16 cellular contexts compared by ENCODE assay signal in the genomic region with DNA sequence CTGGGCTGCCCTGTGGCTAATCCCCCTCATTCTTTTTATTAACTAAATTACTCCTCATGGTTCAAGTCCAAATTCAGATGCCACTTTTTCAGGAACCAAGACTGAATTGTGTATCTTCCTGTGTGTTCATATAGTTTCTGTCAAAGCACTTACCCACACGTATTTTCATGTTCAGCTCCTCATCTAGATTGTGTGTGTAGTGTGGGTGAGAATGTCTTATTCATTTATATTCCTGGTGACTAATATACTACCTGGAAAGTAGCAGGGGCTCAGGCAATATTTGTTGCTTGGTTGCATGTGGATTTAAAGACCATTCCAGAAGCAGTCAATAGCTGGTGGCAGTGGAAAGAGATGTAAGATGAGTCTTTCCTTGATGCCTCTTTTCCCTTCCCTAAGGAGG. TPM values are rescaled to one million over a fixed set of nuclear protein-coding genes. Genes with fewer than 3 reads are reported as not detected.
DNase-seq lines count a peak whose midpoint lies in the region; ATAC-seq lines count a peak whose summit lies in the region.
"Had no signal": no experiment of that assay in that cellular context is flagged by ENCODE, and none has a peak within 500 bp of the region (broad histone marks: within the 10 kb centered on the region; RNA-seq: fewer than 3 reads in every experiment).

No MANE protein-coding gene starts in this region.

- no peaks in the 10 kb centered on the region for H3K4me1 Mint-ChIP-seq in activated naive CD8-positive, alpha-beta T cell (ENCODE audit: low read depth)
- H3K4me1 Mint-ChIP-seq in activated naive CD8-positive, alpha-beta T cell treated with anti-CD3 and anti-CD28 coated beads for 36 hours = peaks cover 3% of the 10 kb centered on the region
- H3K4me1 Mint-ChIP-seq in effector memory CD8-positive, alpha-beta T cell (ENCODE audit: low read depth in 2 of 2) = peaks cover 0 to 9% of the 10 kb centered on the region in 2 donors
- H3K4me1 Mint-ChIP-seq in stimulated activated naive B cell treated with anti-CD40 and anti-IgM and Interleukin-4, amounts not matched to agents 10 μg/mL and 1 μg/mL and 100 μg/mL, for 72 hours = peaks cover 12 to 17% of the 10 kb centered on the region in 2 donors

- H3K27ac ChIP-seq in Karpas-422 (ENCODE audit: low read length) (peak overlapping the region; percentile 23; the same call in 1 of the 2 replicates), trophoblast cell (ENCODE audit: low read depth, low read length) (no peak overlapping the region)
- H3K27ac ChIP-seq: BLaER1 treated with 17β-estradiol and CSF1 and Interleukin-3, amounts not matched to agents 10 nM and 100 nM; KMS-11; PC-9; RWPE1 had no signal

- peaks cover 47% of the 10 kb centered on the region for H3K36me3 ChIP-seq in Karpas-422 (ENCODE audit: insufficient read depth, low read length)
- H3K36me3 ChIP-seq in trophoblast cell (ENCODE audit: control insufficient read depth in 1 of 2, insufficient read depth in 2 of 2, low read length in 2 of 2) = peaks cover 1 to 6% of the 10 kb centered on the region in 2 experiments

- H3K4me3 Mint-ChIP-seq in activated naive CD8-positive, alpha-beta T cell = no peak overlapping the region
- H3K4me3 Mint-ChIP-seq in activated naive CD8-positive, alpha-beta T cell treated with anti-CD3 and anti-CD28 coated beads for 36 hours = no peak overlapping the region
- no peak overlapping the region for H3K4me3 Mint-ChIP-seq in effector memory CD8-positive, alpha-beta T cell
- no peak overlapping the region for H3K4me3 Mint-ChIP-seq in stimulated activated naive B cell treated with anti-CD40 and anti-IgM and Interleukin-4, amounts not matched to agents 10 μg/mL and 1 μg/mL and 100 μg/mL, for 72 hours

- H2BK5ac ChIP-seq in trophoblast cell (ENCODE audit: low read depth, low read length, poor library complexity) = no peak overlapping the region

- no peak for DNase-seq in activated naive CD8-positive, alpha-beta T cell treated with anti-CD3 and anti-CD28 coated beads for 36 hours
- DNase-seq in Karpas-422 (no peak), trophoblast cell (no peak)
- no peak for DNase-seq in effector memory CD8-positive, alpha-beta T cell
- no peak for DNase-seq in stimulated activated naive B cell treated with anti-CD40 and anti-IgM and Interleukin-4, amounts not matched to agents 10 μg/mL and 1 μg/mL and 100 μg/mL, for 72 hours
- DNase-seq: DMS79, NCI-H1417, NCI-H187, NCI-H345, NCI-H524 treated with DMSO at 0.1 percent for 48 hours, PC-9 had no signal

- no peaks in the 10 kb centered on the region for H4K20me1 ChIP-seq in Karpas-422 (ENCODE audit: insufficient read depth, low read depth, low read length)

- no peaks in the 10 kb centered on the region for H3K9me2 ChIP-seq in Karpas-422 (replicated peaks; ENCODE audit: insufficient read depth, low read length)

- no peak overlapping the region for H3K14ac ChIP-seq in trophoblast cell (ENCODE audit: low read length)

- H3K27ac Mint-ChIP-seq in activated naive CD8-positive, alpha-beta T cell = peak overlapping the region; percentile 1
- H3K27ac Mint-ChIP-seq in activated naive CD8-positive, alpha-beta T cell treated with anti-CD3 and anti-CD28 coated beads for 36 hours = no peak overlapping the region
- H3K27ac Mint-ChIP-seq in effector memory CD8-positive, alpha-beta T cell = peak overlapping the region; percentile 18 to 20
- H3K27ac Mint-ChIP-seq in stimulated activated naive B cell treated with anti-CD40 and anti-IgM and Interleukin-4, amounts not matched to agents 10 μg/mL and 1 μg/mL and 100 μg/mL, for 72 hours = peak overlapping the region; percentile 74

- H3K9ac ChIP-seq in Karpas-422 (ENCODE audit: low read length) (no peak overlapping the region), trophoblast cell (ENCODE audit: low read length) (no peak overlapping the region)
- H3K9ac ChIP-seq: BLaER1 treated with 17β-estradiol and CSF1 and Interleukin-3, amounts not matched to agents 10 nM and 100 nM; KMS-11 had no signal

- H3K27me3 ChIP-seq in Karpas-422 (ENCODE audit: low read length) = no peaks in the 10 kb centered on the region
- H3K27me3 ChIP-seq in trophoblast cell (ENCODE audit: insufficient read depth, low read length) = no peaks in the 10 kb centered on the region
- H3K27me3 ChIP-seq: BLaER1 treated with 17β-estradiol and CSF1 and Interleukin-3, amounts not matched to agents 10 nM and 100 nM had no signal

- no peak overlapping the region for H2AFZ ChIP-seq in Karpas-422 (ENCODE audit: low read length)
- no peak overlapping the region for H2AFZ ChIP-seq in trophoblast cell (ENCODE audit: insufficient read depth, low read length, poor library complexity)
- H2AFZ ChIP-seq: PC-9 had no signal

- H3K4me3 ChIP-seq in Karpas-422 (ENCODE audit: low read length) (no peak overlapping the region), trophoblast cell (ENCODE audit: low read depth, low read length) (no peak overlapping the region)
- H3K4me3 ChIP-seq: BLaER1 treated with 17β-estradiol and CSF1 and Interleukin-3, amounts not matched to agents 10 nM and 100 nM; PC-9 had no signal

- H2BK12ac ChIP-seq in trophoblast cell (ENCODE audit: low read length) = no peak overlapping the region

- H4K91ac ChIP-seq in trophoblast cell (ENCODE audit: low read depth, low read length) = no peak overlapping the region

- H3K18ac ChIP-seq in trophoblast cell (ENCODE audit: low read length) = no peak overlapping the region

- no peak overlapping the region for H3K23ac ChIP-seq in trophoblast cell (ENCODE audit: low read length)

- H2BK120ac ChIP-seq in trophoblast cell (ENCODE audit: insufficient read depth, low read length, poor library complexity) = no peak overlapping the region

- H4K8ac ChIP-seq in trophoblast cell (ENCODE audit: low read depth, low read length) = no peak overlapping the region

- no peaks in the 10 kb centered on the region for H3K79me1 ChIP-seq in trophoblast cell (ENCODE audit: low read length)

- H3K36me3 Mint-ChIP-seq in activated naive CD8-positive, alpha-beta T cell = peaks cover 15% of the 10 kb centered on the region
- H3K36me3 Mint-ChIP-seq in activated naive CD8-positive, alpha-beta T cell treated with anti-CD3 and anti-CD28 coated beads for 36 hours = peaks cover 13% of the 10 kb centered on the region
- H3K36me3 Mint-ChIP-seq in effector memory CD8-positive, alpha-beta T cell (ENCODE audit: insufficient read depth) = peaks cover 20% of the 10 kb centered on the region
- H3K36me3 Mint-ChIP-seq in stimulated activated naive B cell treated with anti-CD40 and anti-IgM and Interleukin-4, amounts not matched to agents 10 μg/mL and 1 μg/mL and 100 μg/mL, for 72 hours = peaks cover 31 to 48% of the 10 kb centered on the region in 2 donors

- H3K79me2 ChIP-seq in Karpas-422 (ENCODE audit: low read length) (peaks cover 71% of the 10 kb centered on the region), trophoblast cell (ENCODE audit: control insufficient read depth, insufficient read depth, low read length, poor library complexity) (no peaks in the 10 kb centered on the region)

- H3K4ac ChIP-seq in trophoblast cell (ENCODE audit: low read depth, low read length) = no peak overlapping the region

- H3K9me3 ChIP-seq in Karpas-422 (ENCODE audit: low read length) (no peaks in the 10 kb centered on the region), trophoblast cell (ENCODE audit: insufficient read depth, low read depth, low read length) (no peaks in the 10 kb centered on the region)

- H4K12ac ChIP-seq in trophoblast cell (ENCODE audit: low read depth, low read length) = no peak overlapping the region

- no CpG with 5 or more reads among the region's 1 CpG for WGBS in trophoblast cell (ENCODE audit: extremely low coverage, insufficient coverage, insufficient read length)

- no peaks in the 10 kb centered on the region for H3K9me3 Mint-ChIP-seq in activated naive CD8-positive, alpha-beta T cell (ENCODE audit: low read depth)
- no peaks in the 10 kb centered on the region for H3K9me3 Mint-ChIP-seq in activated naive CD8-positive, alpha-beta T cell treated with anti-CD3 and anti-CD28 coated beads for 36 hours
- no peaks in the 10 kb centered on the region for H3K9me3 Mint-ChIP-seq in effector memory CD8-positive, alpha-beta T cell
- no peaks in the 10 kb centered on the region for H3K9me3 Mint-ChIP-seq in stimulated activated naive B cell treated with anti-CD40 and anti-IgM and Interleukin-4, amounts not matched to agents 10 μg/mL and 1 μg/mL and 100 μg/mL, for 72 hours

- H3K4me2 ChIP-seq in Karpas-422 (ENCODE audit: low read depth, low read length, poor library complexity, severe bottlenecking) = no peak overlapping the region
- H3K4me2 ChIP-seq in trophoblast cell (ENCODE audit: low read length) = no peak overlapping the region
- H3K4me2 ChIP-seq: BLaER1 treated with 17β-estradiol and CSF1 and Interleukin-3, amounts not matched to agents 10 nM and 100 nM; KMS-11; PC-9 had no signal

- H3K4me1 ChIP-seq in Karpas-422 (ENCODE audit: low read length) (peaks cover 33% of the 10 kb centered on the region), trophoblast cell (ENCODE audit: control insufficient read depth in 1 of 2, insufficient read depth in 2 of 2, low read length in 2 of 2) (no peaks in the 10 kb centered on the region)

- no peak overlapping the region for H2AK5ac ChIP-seq in trophoblast cell (ENCODE audit: low read length)

- ATAC-seq in effector memory CD8-positive, alpha-beta T cell (replicated peaks) = no peak
- ATAC-seq in stimulated activated naive B cell treated with anti-CD40 and anti-IgM and Interleukin-4, amounts not matched to agents 10 μg/mL and 1 μg/mL and 100 μg/mL, for 72 hours (replicated peaks) = no peak
- ATAC-seq in HG03139 (IDR thresholded peaks at IDR 0.05; ENCODE audit: unreplicated experiment) = no peak

- H3K27me3 Mint-ChIP-seq in activated naive CD8-positive, alpha-beta T cell = no peaks in the 10 kb centered on the region
- H3K27me3 Mint-ChIP-seq in activated naive CD8-positive, alpha-beta T cell treated with anti-CD3 and anti-CD28 coated beads for 36 hours = no peaks in the 10 kb centered on the region
- no peaks in the 10 kb centered on the region for H3K27me3 Mint-ChIP-seq in effector memory CD8-positive, alpha-beta T cell
- no peaks in the 10 kb centered on the region for H3K27me3 Mint-ChIP-seq in stimulated activated naive B cell treated with anti-CD40 and anti-IgM and Interleukin-4, amounts not matched to agents 10 μg/mL and 1 μg/mL and 100 μg/mL, for 72 hours

RNA-seq across cellular contexts. Expression of gene SRP19, which starts 48.5 kb away (rescaled TPM):
- 10 to 100 TPM; 66.5 to 67.3 TPM for total RNA-seq in activated naive CD8-positive, alpha-beta T cell treated with anti-CD3 and anti-CD28 coated beads for 36 hours
- total RNA-seq in Karpas-422 (2014; rRNA removed; shearing (Covaris generic); ENCODE audit: low replicate concordance) = 61.9 and 72.7 TPM in 2 replicates
- 123 and 133 TPM in 2 replicates for polyA plus RNA-seq in trophoblast cell (2013)
